ENCODE assay signal across 15 cellular contexts in the genomic region with DNA sequence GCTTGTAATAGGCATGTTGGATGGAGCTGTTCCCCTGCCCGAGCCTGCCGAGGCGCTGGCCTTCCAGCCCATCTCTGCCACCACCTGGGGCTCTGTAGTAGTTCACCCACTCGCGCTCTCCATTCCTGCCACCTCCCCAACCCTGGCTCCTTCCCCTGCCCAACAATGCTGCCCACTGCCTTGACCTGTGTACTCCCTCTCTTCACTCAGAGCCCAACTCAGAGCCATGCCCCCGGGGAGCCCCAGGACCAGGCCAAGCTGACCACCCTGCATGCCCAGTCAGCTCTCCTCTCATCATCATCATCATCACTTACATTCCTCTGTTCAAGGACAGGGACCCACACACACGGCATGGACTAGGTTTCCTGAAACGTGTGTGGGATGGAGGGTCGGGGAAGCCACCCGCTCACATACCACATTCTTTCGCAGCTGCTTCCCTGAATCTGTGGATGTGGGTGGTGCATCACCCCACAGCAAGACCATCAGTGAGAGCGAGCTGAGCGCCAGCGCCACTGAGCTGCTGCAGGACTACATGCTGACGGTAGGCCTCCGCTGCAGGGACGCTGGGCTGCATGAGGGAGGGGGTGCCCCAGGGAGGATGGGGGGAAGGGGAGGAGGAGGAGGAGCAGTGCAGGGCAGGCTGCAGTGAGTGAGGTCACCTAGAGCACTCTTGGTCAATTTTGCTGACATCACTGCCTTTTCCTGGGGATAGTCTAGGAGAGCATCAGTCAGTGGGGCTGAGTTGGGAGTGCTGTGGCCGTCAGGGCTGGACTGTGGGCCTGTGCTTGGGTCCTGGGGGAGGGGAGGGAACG. TPM values are rescaled to one million over a fixed set of nuclear protein-coding genes. Genes with fewer than 3 reads are reported as not detected.
DNase-seq lines count a peak whose midpoint lies in the region; ATAC-seq, FAIRE-seq and TF ChIP-seq lines count a peak whose summit lies in the region.
"Had no signal": no experiment of that assay in that cellular context is flagged by ENCODE, and none has a peak within 500 bp of the region (broad histone marks: within the 10 kb centered on the region; RNA-seq: fewer than 3 reads in every experiment).

No MANE protein-coding gene starts in this region.

- H3K27me3 Mint-ChIP-seq in activated CD4-positive, alpha-beta memory T cell treated with anti-CD3 and anti-CD28 coated beads, Interleukin-2, amount 10 ng/mL, durations not matched to agents 7 days and 5 days, result no peaks in the 10 kb centered on the region
- H3K27me3 Mint-ChIP-seq in glutamatergic neuron (ENCODE audit: unreplicated experiment), result peaks cover 18% of the 10 kb centered on the region

- WGBS in HepG2 (ENCODE audit: low lambda C conversion rate), result 92% methylated on average over 17 of the region's 19 CpGs
- WGBS in right lobe of liver (ENCODE audit: insufficient coverage, low coverage, low lambda C conversion rate, missing lambda C conversion rate), result 82% methylated on average over 7 of the region's 19 CpGs

- peaks cover 73% of the 10 kb centered on the region for H3K36me3 Mint-ChIP-seq in activated CD4-positive, alpha-beta memory T cell treated with anti-CD3 and anti-CD28 coated beads, Interleukin-2, amount 10 ng/mL, durations not matched to agents 7 days and 5 days (ENCODE audit: low read depth)
- peaks cover 6% of the 10 kb centered on the region for H3K36me3 Mint-ChIP-seq in glutamatergic neuron (ENCODE audit: unreplicated experiment)

- BruUV-seq in HepG2 (replicated peaks; lab: Mats Ljungman, UMichigan), result no TSS peak

- H3K9me3 ChIP-seq in HepG2 (ENCODE audit: low read length) (no peaks in the 10 kb centered on the region), right lobe of liver (no peaks in the 10 kb centered on the region)

- no peak for FAIRE-seq in HepG2 (lab: Jason Lieb, UNC)

- H3K4me3 Mint-ChIP-seq in activated CD4-positive, alpha-beta memory T cell treated with anti-CD3 and anti-CD28 coated beads, Interleukin-2, amount 10 ng/mL, durations not matched to agents 7 days and 5 days, result no peak overlapping the region
- peak overlapping the region; percentile 45 for H3K4me3 Mint-ChIP-seq in glutamatergic neuron (ENCODE audit: unreplicated experiment)
- H3K4me3 Mint-ChIP-seq: nephron; T-helper 1 cell treated with Interleukin-12 subunit alpha and Interleukin-12 subunit beta and Interleukin-4 antibody, amounts not matched to agents 30 μg/mL and 1 μg/mL, for 36 hours had no signal

- H3K4me3 ChIP-seq in HepG2 (replicated peaks in 1 of 3; ENCODE audit: insufficient read depth in 1 of 3, low read depth in 2 of 3, low read length in 3 of 3), result no peak overlapping the region
- no peak overlapping the region for H3K4me3 ChIP-seq in right lobe of liver
- H3K4me3 ChIP-seq: cardiac muscle cell had no signal

- H3K9me3 Mint-ChIP-seq in activated CD4-positive, alpha-beta memory T cell treated with anti-CD3 and anti-CD28 coated beads, Interleukin-2, amount 10 ng/mL, durations not matched to agents 7 days and 5 days, result no peaks in the 10 kb centered on the region
- H3K9me3 Mint-ChIP-seq in glutamatergic neuron (ENCODE audit: unreplicated experiment), result peaks cover 23% of the 10 kb centered on the region
- H3K9me3 Mint-ChIP-seq: nephron; T-helper 1 cell treated with Interleukin-12 subunit alpha and Interleukin-12 subunit beta and Interleukin-4 antibody, amounts not matched to agents 30 μg/mL and 1 μg/mL, for 36 hours had no signal

- CTCF ChIA-PET in HepG2 (lab: Yijun Ruan, JAX; ENCODE audit: low intra/inter-chr PET ratio, low total read pairs), result interaction anchor here (0.7 kb wide), 1 partner anchor 61 kb away, joined by 3 read pairs; no protein-coding TSS in a partner anchor
- CTCF ChIA-PET in activated CD4-positive, alpha-beta memory T cell treated with anti-CD3 and anti-CD28 coated beads, Interleukin-2, amount 10 ng/mL, durations not matched to agents 7 days and 5 days (lab: Charles Lee), result interaction anchor here (1.1 kb wide), 1 partner anchor 37 kb away, joined by 3 read pairs; no protein-coding TSS in a partner anchor

- H3K9ac ChIP-seq in HepG2 (ENCODE audit: insufficient read depth, low read depth, low read length), result no peak overlapping the region

- peaks cover 12% of the 10 kb centered on the region for H3K4me1 Mint-ChIP-seq in activated CD4-positive, alpha-beta memory T cell treated with anti-CD3 and anti-CD28 coated beads, Interleukin-2, amount 10 ng/mL, durations not matched to agents 7 days and 5 days
- peaks cover 38% of the 10 kb centered on the region for H3K4me1 Mint-ChIP-seq in glutamatergic neuron (ENCODE audit: low read depth, unreplicated experiment)
- H3K4me1 Mint-ChIP-seq: nephron had no signal

- H2AFZ ChIP-seq in HepG2 (ENCODE audit: low read length), result no peak overlapping the region

- in situ Hi-C loops in HepG2 (cut with HindIII; ENCODE audit: extremely low pct_ligation_motif_present, low pct_unique_long_range_greater_than_20kb), result no loop called here

- no peak overlapping the region for H3K27ac ChIP-seq in HepG2 (ENCODE audit: extremely low read length, insufficient read depth, low read length)
- H3K27ac ChIP-seq in right lobe of liver, result no peak overlapping the region
- peak overlapping the region; percentile 47 for H3K27ac ChIP-seq in temporal lobe (ENCODE audit: low read depth, low read length)
- H3K27ac ChIP-seq: cardiac muscle cell had no signal

- H3K79me2 ChIP-seq in HepG2 (ENCODE audit: insufficient read depth, low read length), result no peaks in the 10 kb centered on the region

- intact Hi-C loops in HepG2 (cut with micrococcal nuclease; ENCODE audit: unreplicated experiment) (no loop called here), right lobe of liver (cut with DNase I) (no loop called here)

- H4K20me1 ChIP-seq in HepG2 (ENCODE audit: insufficient read depth, low read length), result no peaks in the 10 kb centered on the region

- ATAC-seq in HepG2 (peak; percentile 27; the same call in 1 of the 3 replicates), right lobe of liver (no peak), GM18511 (IDR thresholded peaks at IDR 0.05; ENCODE audit: unreplicated experiment) (no peak)
- ATAC-seq: HCT116 had no signal

- TF ChIP-seq CTCF in HepG2 (CRISPR knock-in tag; IDR thresholded peaks at IDR 0.05), result peak; percentile 21; the same call in 1 of the 2 replicates
- no peak for TF ChIP-seq CTCF in right lobe of liver (IDR thresholded peaks at IDR 0.05)
- no peak for TF ChIP-seq CTCF in glutamatergic neuron (IDR thresholded peaks at IDR 0.05; ENCODE audit: partially characterized antibody, unreplicated experiment)

- peak overlapping the region; percentile 11 for H3K27ac Mint-ChIP-seq in activated CD4-positive, alpha-beta memory T cell treated with anti-CD3 and anti-CD28 coated beads, Interleukin-2, amount 10 ng/mL, durations not matched to agents 7 days and 5 days
- peak overlapping the region; percentile 81 for H3K27ac Mint-ChIP-seq in glutamatergic neuron (ENCODE audit: unreplicated experiment)
- H3K27ac Mint-ChIP-seq: nephron; T-helper 1 cell treated with Interleukin-12 subunit alpha and Interleukin-12 subunit beta and Interleukin-4 antibody, amounts not matched to agents 30 μg/mL and 1 μg/mL, for 36 hours had no signal

- H3K4me2 ChIP-seq in HepG2 (ENCODE audit: low read depth, low read length), result no peak overlapping the region

- TF ChIP-seq EP300 in HepG2 (IDR thresholded peaks at IDR 0.05; ENCODE audit: low read depth in 2 of 2, low read length in 2 of 2) (no peak), HepG2 (CRISPR knock-in tag; IDR thresholded peaks at IDR 0.05; ENCODE audit: borderline replicate concordance) (no peak)

- no peaks in the 10 kb centered on the region for H3K27me3 ChIP-seq in HepG2 (ENCODE audit: control insufficient read depth in 1 of 2, insufficient read depth in 2 of 2, low read length in 2 of 2)
- H3K27me3 ChIP-seq in right lobe of liver, result no peaks in the 10 kb centered on the region
- H3K27me3 ChIP-seq: cardiac muscle cell had no signal

- DNase-seq in HepG2 (ENCODE audit: low spot score) (no peak), right lobe of liver (no peak), glutamatergic neuron (peak; percentile 66), NCI-H526 (lab: John Stamatoyannopoulos, UW) (no peak)
- DNase-seq in activated CD4-positive, alpha-beta memory T cell treated with anti-CD3 and anti-CD28 coated beads, Interleukin-2, amount 10 ng/mL, durations not matched to agents 7 days and 5 days, result no peak
- DNase-seq in stimulated activated CD4-positive, alpha-beta T cell treated with anti-CD3 and anti-CD28 coated beads, Interleukin-12 subunit alpha, Interleukin-12 subunit beta, amount 100 ng/mL, for 4 hours, result no peak
- DNase-seq: KBM-7; NCI-H2081 treated with DMSO at 0.1 percent for 48 hours; stimulated activated CD4-positive, alpha-beta T cell treated with anti-CD3 and anti-CD28 coated beads, Interleukin-15, amount 100 ng/mL, for 24 hours had no signal

- TF ChIP-seq POLR2A in HepG2 (IDR thresholded peaks at IDR 0.05; ENCODE audit: insufficient read depth in 1 of 2, low read depth in 2 of 2, low read length in 2 of 2) (no peak), right lobe of liver (IDR thresholded peaks at IDR 0.05) (no peak)

- H3K36me3 ChIP-seq in HepG2 (replicated peaks in 1 of 2; ENCODE audit: control insufficient read depth in 1 of 2, insufficient read depth in 2 of 2, low read length in 2 of 2) (peaks cover 8 to 26% of the 10 kb centered on the region in 2 experiments; a peak in 3 of 5 replicates), right lobe of liver (peaks cover 0 to 81% (median 20%) of the 10 kb centered on the region in 4 donors)

- TF ChIP-seq RAD21 in HepG2 (CRISPR knock-in tag; IDR thresholded peaks at IDR 0.05), result no peak

- POLR2A ChIA-PET in HepG2 (lab: Yijun Ruan, JAX), result no interaction called here
- POLR2A ChIA-PET in activated CD4-positive, alpha-beta memory T cell treated with anti-CD3 and anti-CD28 coated beads, Interleukin-2, amount 10 ng/mL, durations not matched to agents 7 days and 5 days (lab: Charles Lee), result interaction anchor here (0.6 kb wide), 1 partner anchor 72 kb away, joined by 3 read pairs; no protein-coding TSS in a partner anchor

- H3K4me1 ChIP-seq in HepG2 (ENCODE audit: insufficient read depth, low read length) (no peaks in the 10 kb centered on the region), right lobe of liver (no peaks in the 10 kb centered on the region)

RNA-seq across cellular contexts. Expression of gene NACAD, which starts 15.5 kb away (rescaled TPM):
- total RNA-seq in HepG2 (2016; rRNA removed; fragmentation: Illumina TruSeq; extraction: Trizol) (0.08 TPM in 1 of 2 replicates, not detected in the other), right lobe of liver (under 1 TPM in 5 of 6 experiments, not detected in 1; 0.09 to 0.42 (median 0.12) TPM), glutamatergic neuron (ENCODE audit: unreplicated experiment) (125 TPM), temporal lobe (8.9 TPM)
- total RNA-seq in HepG2 (2016; cell fraction: cytosol; rRNA removed; fragmentation: Illumina TruSeq; extraction: Trizol; ENCODE audit: low read depth), result not detected in 2 replicates
- 0.02 and 0.07 TPM in 2 replicates for total RNA-seq in HepG2 (2016; cell fraction: insoluble cytoplasmic fraction; rRNA removed; fragmentation: Illumina TruSeq; extraction: Trizol)
- not detected in 2 replicates for total RNA-seq in HepG2 (2016; cell fraction: membrane; rRNA removed; fragmentation: Illumina TruSeq; extraction: Trizol)
- not detected in 2 replicates for total RNA-seq in HepG2 (2016; cell fraction: nucleus; rRNA removed; fragmentation: Illumina TruSeq; extraction: Trizol)
- polyA plus RNA-seq in HepG2 (2011; rRNA removed), result 0.04 and 0.07 TPM in 2 replicates
- 0.04 and 0.06 TPM in 2 replicates for polyA plus RNA-seq in HepG2 (2011; cell fraction: cytosol; rRNA removed)
- 0.45 and 0.54 TPM in 2 replicates for polyA plus RNA-seq in HepG2 (2011; cell fraction: nucleus; rRNA removed)
- 0.54 and 0.63 TPM in 2 replicates for polyA plus RNA-seq in HepG2 (2012)
- not detected in 2 replicates for polyA plus RNA-seq in HepG2 (2016; cell fraction: cytosol; fragmentation: Illumina TruSeq; extraction: Trizol; ENCODE audit: low read depth)
- 0.08 TPM in 1 of 2 replicates, not detected in the other for polyA plus RNA-seq in HepG2 (2016; cell fraction: insoluble cytoplasmic fraction; fragmentation: Illumina TruSeq; extraction: Trizol; ENCODE audit: low read depth)
- polyA plus RNA-seq in HepG2 (2016; cell fraction: membrane; fragmentation: Illumina TruSeq; extraction: Trizol; ENCODE audit: low read depth), result not detected in 2 replicates
- polyA plus RNA-seq in HepG2 (2016; cell fraction: nucleus; fragmentation: Illumina TruSeq; extraction: Trizol; ENCODE audit: insufficient read depth, low read depth), result 0.15 and 0.89 TPM in 2 replicates
- polyA minus RNA-seq in HepG2 (2011; rRNA and poly(A)+ RNA removed; ENCODE audit: low replicate concordance), result 0.05 TPM in 1 of 2 replicates, not detected in the other
- 0.09 and 0.20 TPM in 2 replicates for polyA minus RNA-seq in HepG2 (2011; cell fraction: cytosol; rRNA and poly(A)+ RNA removed)
- 0.13 and 0.25 TPM in 2 replicates for polyA minus RNA-seq in HepG2 (2011; cell fraction: nucleus; rRNA and poly(A)+ RNA removed)
- total RNA-seq in activated CD4-positive, alpha-beta memory T cell treated with anti-CD3 and anti-CD28 coated beads, Interleukin-2, amount 10 ng/mL, durations not matched to agents 7 days and 5 days, result under 1 TPM in 1 of 2 experiments, not detected in 1; 0.60 TPM

RNA-seq across cellular contexts. Expression of gene TBRG4, which starts 38.3 kb away (rescaled TPM):
- total RNA-seq in HepG2 (2016; rRNA removed; fragmentation: Illumina TruSeq; extraction: Trizol), result 87.8 and 90.3 TPM in 2 replicates
- 33.6 and 34.9 TPM in 2 replicates for total RNA-seq in HepG2 (2016; cell fraction: cytosol; rRNA removed; fragmentation: Illumina TruSeq; extraction: Trizol; ENCODE audit: low read depth)
- total RNA-seq in HepG2 (2016; cell fraction: insoluble cytoplasmic fraction; rRNA removed; fragmentation: Illumina TruSeq; extraction: Trizol), result 87.0 and 89.8 TPM in 2 replicates
- total RNA-seq in HepG2 (2016; cell fraction: membrane; rRNA removed; fragmentation: Illumina TruSeq; extraction: Trizol), result 33.7 and 38.0 TPM in 2 replicates
- total RNA-seq in HepG2 (2016; cell fraction: nucleus; rRNA removed; fragmentation: Illumina TruSeq; extraction: Trizol), result 82.0 and 84.8 TPM in 2 replicates
- 107 and 122 TPM in 2 replicates for polyA plus RNA-seq in HepG2 (2011; rRNA removed)
- polyA plus RNA-seq in HepG2 (2011; cell fraction: cytosol; rRNA removed), result 79.2 and 104 TPM in 2 replicates
- 370 and 388 TPM in 2 replicates for polyA plus RNA-seq in HepG2 (2011; cell fraction: nucleus; rRNA removed)
- polyA plus RNA-seq in HepG2 (2012), result 54.3 and 62.8 TPM in 2 replicates
- polyA plus RNA-seq in HepG2 (2016; cell fraction: cytosol; fragmentation: Illumina TruSeq; extraction: Trizol; ENCODE audit: low read depth), result 11.2 and 11.7 TPM in 2 replicates
- 71.7 and 72.0 TPM in 2 replicates for polyA plus RNA-seq in HepG2 (2016; cell fraction: insoluble cytoplasmic fraction; fragmentation: Illumina TruSeq; extraction: Trizol; ENCODE audit: low read depth)
- 17.4 and 18.6 TPM in 2 replicates for polyA plus RNA-seq in HepG2 (2016; cell fraction: membrane; fragmentation: Illumina TruSeq; extraction: Trizol; ENCODE audit: low read depth)
- polyA plus RNA-seq in HepG2 (2016; cell fraction: nucleus; fragmentation: Illumina TruSeq; extraction: Trizol; ENCODE audit: insufficient read depth, low read depth), result 105 and 123 TPM in 2 replicates
- 224 and 418 TPM in 2 replicates for polyA minus RNA-seq in HepG2 (2011; rRNA and poly(A)+ RNA removed; ENCODE audit: low replicate concordance)
- polyA minus RNA-seq in HepG2 (2011; cell fraction: cytosol; rRNA and poly(A)+ RNA removed), result 56.5 and 63.0 TPM in 2 replicates
- polyA minus RNA-seq in HepG2 (2011; cell fraction: nucleus; rRNA and poly(A)+ RNA removed), result 193 and 254 TPM in 2 replicates
- total RNA-seq in right lobe of liver, result 10 to 100 TPM; 33.0 to 57.1 (median 41.7) TPM
- total RNA-seq in activated CD4-positive, alpha-beta memory T cell treated with anti-CD3 and anti-CD28 coated beads, Interleukin-2, amount 10 ng/mL, durations not matched to agents 7 days and 5 days, result 100 to 1,000 TPM in 1 of 2 experiments, 10 to 100 TPM in 1; 98.8 to 103 TPM
- 90.1 TPM for total RNA-seq in glutamatergic neuron (ENCODE audit: unreplicated experiment)
- 35.9 TPM for total RNA-seq in temporal lobe

Comparison
In these comparisons a context has a peak if more than half of its experiments do, and no peak if none do; other contexts are left out.
1. RNA of gene NACAD, which starts 15.5 kb away (total RNA-seq): 125 TPM in glutamatergic neuron (single experiment); 8.9 TPM in temporal lobe (single experiment), 0.60 TPM in activated CD4-positive, alpha-beta memory T cell treated with anti-CD3 and anti-CD28 coated beads, Interleukin-2, amount 10 ng/mL, durations not matched to agents 7 days and 5 days, 0.09 to 0.42 TPM in right lobe of liver and 0.02 to 0.08 TPM in HepG2; every median in the first group is over 10 times any median in the second.